Comparison of ENCODE assay signal across 8 cellular contexts in the genomic region with DNA sequence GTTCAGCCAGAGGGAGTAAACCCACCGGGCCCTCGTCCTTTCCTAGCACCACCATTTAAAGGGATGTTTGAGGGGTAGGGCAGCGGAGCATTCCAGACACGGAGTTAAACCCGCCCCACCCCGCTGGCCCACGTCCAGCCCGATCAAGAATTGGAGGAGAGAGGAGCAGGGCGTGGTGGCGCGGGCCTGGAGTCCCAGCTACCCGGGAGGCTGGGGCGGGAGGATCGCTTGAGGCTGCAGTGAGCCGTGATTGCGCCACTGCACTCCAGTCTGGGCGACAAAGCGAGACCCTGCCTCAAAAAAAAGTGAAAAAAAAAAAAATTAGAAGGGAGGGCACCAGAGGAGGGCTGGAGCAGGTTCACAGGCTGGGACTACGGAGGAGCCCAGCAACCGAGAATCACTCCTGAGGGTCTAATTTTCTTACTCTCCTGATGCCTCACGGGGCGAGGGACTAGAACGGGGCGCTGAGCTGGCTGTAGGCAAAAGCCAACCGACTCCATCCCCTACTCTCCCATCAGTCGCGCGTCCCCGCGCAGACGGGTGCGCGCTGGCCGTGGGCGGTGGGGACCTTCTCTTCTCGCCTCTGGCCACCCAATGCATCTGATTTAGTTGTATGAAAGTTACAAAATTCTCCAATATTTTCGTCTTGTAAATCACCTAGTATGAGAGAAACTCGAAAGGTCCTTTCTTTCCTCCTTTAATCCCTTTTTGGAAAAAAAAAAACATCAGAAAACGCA. TPM values are rescaled to one million over a fixed set of nuclear protein-coding genes. Genes with fewer than 3 reads are reported as not detected.
A peak's percentile ranks its signal among the peaks of the same experiment; 100 is the strongest.
DNase-seq lines count a peak whose midpoint lies in the region; ATAC-seq and TF ChIP-seq lines count a peak whose summit lies in the region.

No MANE protein-coding gene starts in this region.

- H3K36me3 Mint-ChIP-seq in CD4-positive, CD25-positive, alpha-beta regulatory T cell = peaks cover 8% of the 10 kb centered on the region
- peaks cover 6% of the 10 kb centered on the region for H3K36me3 Mint-ChIP-seq in activated CD8-positive, alpha-beta T cell treated with anti-CD3 and anti-CD28 coated beads for 36 hours (ENCODE audit: low read depth)
- H3K36me3 Mint-ChIP-seq in stimulated activated naive B cell treated with anti-CD40 and anti-IgM and Interleukin-4, amounts not matched to agents 10 μg/mL and 1 μg/mL and 100 μg/mL, for 72 hours = no peaks in the 10 kb centered on the region

- H3K4me1 Mint-ChIP-seq in CD4-positive, CD25-positive, alpha-beta regulatory T cell = peaks cover 12 to 60% (median 35%) of the 10 kb centered on the region in 4 donors
- peaks cover 56% of the 10 kb centered on the region for H3K4me1 Mint-ChIP-seq in activated CD8-positive, alpha-beta T cell treated with anti-CD3 and anti-CD28 coated beads for 36 hours (ENCODE audit: low read depth)
- H3K4me1 Mint-ChIP-seq in stimulated activated naive B cell treated with anti-CD40 and anti-IgM and Interleukin-4, amounts not matched to agents 10 μg/mL and 1 μg/mL and 100 μg/mL, for 72 hours = peaks cover 35 to 59% of the 10 kb centered on the region in 2 donors

- CTCF ChIA-PET in activated CD8-positive, alpha-beta T cell treated with anti-CD3 and anti-CD28 coated beads for 36 hours (lab: Charles Lee) = interaction anchor here (1.3 to 1.6 kb wide), 3 partner anchors 10 to 92 kb away, joined by 3 to 7 read pairs (median 3); a partner anchor contains a TSS

- no peaks in the 10 kb centered on the region for H3K27me3 Mint-ChIP-seq in CD4-positive, CD25-positive, alpha-beta regulatory T cell
- H3K27me3 Mint-ChIP-seq in activated CD8-positive, alpha-beta T cell treated with anti-CD3 and anti-CD28 coated beads for 36 hours = no peaks in the 10 kb centered on the region
- H3K27me3 Mint-ChIP-seq in stimulated activated naive B cell treated with anti-CD40 and anti-IgM and Interleukin-4, amounts not matched to agents 10 μg/mL and 1 μg/mL and 100 μg/mL, for 72 hours = no peaks in the 10 kb centered on the region

- POLR2A ChIA-PET in activated CD8-positive, alpha-beta T cell treated with anti-CD3 and anti-CD28 coated beads for 36 hours (lab: Charles Lee) = interaction anchor here (1.0 to 2.3 kb wide), 6 partner anchors 7 to 247 kb away, joined by 3 to 11 read pairs (median 4); no protein-coding TSS in a partner anchor

- peak overlapping the region; percentile 94 to 98 (median 98) for H3K4me3 Mint-ChIP-seq in CD4-positive, CD25-positive, alpha-beta regulatory T cell
- H3K4me3 Mint-ChIP-seq in activated CD8-positive, alpha-beta T cell treated with anti-CD3 and anti-CD28 coated beads for 36 hours = peak overlapping the region; percentile 80
- peak overlapping the region; percentile 87 to 89 for H3K4me3 Mint-ChIP-seq in stimulated activated naive B cell treated with anti-CD40 and anti-IgM and Interleukin-4, amounts not matched to agents 10 μg/mL and 1 μg/mL and 100 μg/mL, for 72 hours

- peak overlapping the region; percentile 87 for H3K27ac ChIP-seq in CD4-positive, CD25-positive, alpha-beta regulatory T cell (ENCODE audit: insufficient read depth, low read length, poor library complexity, severe bottlenecking)

- H3K9me3 Mint-ChIP-seq in CD4-positive, CD25-positive, alpha-beta regulatory T cell = no peaks in the 10 kb centered on the region
- no peaks in the 10 kb centered on the region for H3K9me3 Mint-ChIP-seq in activated CD8-positive, alpha-beta T cell treated with anti-CD3 and anti-CD28 coated beads for 36 hours
- no peaks in the 10 kb centered on the region for H3K9me3 Mint-ChIP-seq in stimulated activated naive B cell treated with anti-CD40 and anti-IgM and Interleukin-4, amounts not matched to agents 10 μg/mL and 1 μg/mL and 100 μg/mL, for 72 hours

- DNase-seq in CD4-positive, CD25-positive, alpha-beta regulatory T cell = peak in 1 of 3 donors; percentile 63
- DNase-seq in NCI-H2227 (lab: John Stamatoyannopoulos, UW; ENCODE audit: unreplicated experiment) (peak; percentile 75), epithelial cell of esophagus (ENCODE audit: low read depth) (peak; percentile 49), amniotic stem cell (lab: John Stamatoyannopoulos, UW) (no peak)
- peak; percentile 80 for DNase-seq in activated CD8-positive, alpha-beta T cell treated with anti-CD3 and anti-CD28 coated beads for 36 hours
- DNase-seq in stimulated activated naive B cell treated with anti-CD40 and anti-IgM and Interleukin-4, amounts not matched to agents 10 μg/mL and 1 μg/mL and 100 μg/mL, for 72 hours = peak; percentile 68

- peaks cover 52% of the 10 kb centered on the region for H3K4me1 ChIP-seq in CD4-positive, CD25-positive, alpha-beta regulatory T cell (ENCODE audit: control insufficient read depth, insufficient read depth, low read length, poor library complexity, severe bottlenecking)
- H3K4me1 ChIP-seq in mononuclear cell (ENCODE audit: insufficient read depth, low read length) = peaks cover 70% of the 10 kb centered on the region

- H3K27me3 ChIP-seq in CD4-positive, CD25-positive, alpha-beta regulatory T cell (ENCODE audit: control insufficient read depth, insufficient read depth, low read length) = no peaks in the 10 kb centered on the region
- H3K27me3 ChIP-seq in mononuclear cell (ENCODE audit: insufficient read depth, low read length) = no peaks in the 10 kb centered on the region

- no peaks in the 10 kb centered on the region for H3K9me3 ChIP-seq in CD4-positive, CD25-positive, alpha-beta regulatory T cell (ENCODE audit: control insufficient read depth in 2 of 2, low read length in 2 of 2)
- H3K9me3 ChIP-seq in mononuclear cell (ENCODE audit: low read depth, low read length) = no peaks in the 10 kb centered on the region

- TF ChIP-seq CTCF in activated CD8-positive, alpha-beta T cell treated with anti-CD3 and anti-CD28 coated beads for 36 hours (IDR thresholded peaks at IDR 0.05) = no peak
- no peak for TF ChIP-seq CTCF in epithelial cell of esophagus (IDR thresholded peaks at IDR 0.05; ENCODE audit: insufficient read depth, low read depth, low read length, missing control alignments)

- peak in 1 of 2 donors; percentile 16 for ATAC-seq in CD4-positive, CD25-positive, alpha-beta regulatory T cell (ENCODE audit: low read depth in 2 of 2)
- ATAC-seq in GM21423 (IDR thresholded peaks at IDR 0.05; ENCODE audit: unreplicated experiment) = peak; percentile 34
- ATAC-seq in activated CD8-positive, alpha-beta T cell treated with anti-CD3 and anti-CD28 coated beads for 36 hours = peak; percentile 44
- peak; percentile 55 to 72 for ATAC-seq in stimulated activated naive B cell treated with anti-CD40 and anti-IgM and Interleukin-4, amounts not matched to agents 10 μg/mL and 1 μg/mL and 100 μg/mL, for 72 hours (replicated peaks)

- intact Hi-C loops in activated CD8-positive, alpha-beta T cell treated with anti-CD3 and anti-CD28 coated beads for 36 hours (cut with micrococcal nuclease) = loop anchor here (10.0 kb wide), 1 partner anchor 257 kb away; no protein-coding TSS in a partner anchor

- H3K36me3 ChIP-seq in CD4-positive, CD25-positive, alpha-beta regulatory T cell (ENCODE audit: control insufficient read depth, insufficient read depth, low read length) = no peaks in the 10 kb centered on the region

- H3K4me3 ChIP-seq in CD4-positive, CD25-positive, alpha-beta regulatory T cell (ENCODE audit: low read depth, low read length) = peak overlapping the region; percentile 92
- H3K4me3 ChIP-seq in epithelial cell of esophagus (ENCODE audit: low read length) (peak overlapping the region; percentile 56), mononuclear cell (ENCODE audit: low read length) (peak overlapping the region; percentile 62)

- H3K27ac Mint-ChIP-seq in CD4-positive, CD25-positive, alpha-beta regulatory T cell = peak overlapping the region; percentile 91 to 100 (median 98)
- H3K27ac Mint-ChIP-seq in activated CD8-positive, alpha-beta T cell treated with anti-CD3 and anti-CD28 coated beads for 36 hours = peak overlapping the region; percentile 96
- peak overlapping the region; percentile 95 for H3K27ac Mint-ChIP-seq in stimulated activated naive B cell treated with anti-CD40 and anti-IgM and Interleukin-4, amounts not matched to agents 10 μg/mL and 1 μg/mL and 100 μg/mL, for 72 hours

RNA-seq across cellular contexts. Expression of a gene that starts 6.1 kb away (rescaled TPM):
- 27.3 TPM for total RNA-seq in CD4-positive, CD25-positive, alpha-beta regulatory T cell
- polyA plus RNA-seq in CD4-positive, CD25-positive, alpha-beta regulatory T cell = 1 to 10 TPM; 2.3 to 6.8 (median 3.0) TPM
- 10 to 100 TPM; 50.4 to 50.8 TPM for total RNA-seq in activated CD8-positive, alpha-beta T cell treated with anti-CD3 and anti-CD28 coated beads for 36 hours
- 13.3 TPM for total RNA-seq in mononuclear cell

RNA-seq across cellular contexts. Expression of a gene that starts 6.1 kb away (rescaled TPM):
- total RNA-seq in CD4-positive, CD25-positive, alpha-beta regulatory T cell = 30.6 TPM
- 10 to 100 TPM; 65.7 to 93.0 (median 80.5) TPM for polyA plus RNA-seq in CD4-positive, CD25-positive, alpha-beta regulatory T cell
- 10 to 100 TPM; 36.6 to 37.8 TPM for total RNA-seq in activated CD8-positive, alpha-beta T cell treated with anti-CD3 and anti-CD28 coated beads for 36 hours
- total RNA-seq in mononuclear cell = 16.6 TPM

RNA-seq across cellular contexts. Expression of a gene that starts 6.4 kb away (rescaled TPM):
- total RNA-seq in CD4-positive, CD25-positive, alpha-beta regulatory T cell = 5.5 TPM
- polyA plus RNA-seq in CD4-positive, CD25-positive, alpha-beta regulatory T cell = 1 to 10 TPM; 2.2 to 4.2 (median 3.5) TPM
- 1 to 10 TPM; 1.7 to 2.0 TPM for total RNA-seq in activated CD8-positive, alpha-beta T cell treated with anti-CD3 and anti-CD28 coated beads for 36 hours
- total RNA-seq in mononuclear cell = 2.7 TPM

RNA-seq across cellular contexts. Expression of a gene that starts 14.7 kb away (rescaled TPM):
- total RNA-seq in CD4-positive, CD25-positive, alpha-beta regulatory T cell = 29.3 TPM
- polyA plus RNA-seq in CD4-positive, CD25-positive, alpha-beta regulatory T cell = 100 to 1,000 TPM in 1 of 4 donors, 10 to 100 TPM in 3; 80.0 to 122 (median 87.5) TPM
- 100 to 1,000 TPM; 117 to 120 TPM for total RNA-seq in activated CD8-positive, alpha-beta T cell treated with anti-CD3 and anti-CD28 coated beads for 36 hours
- 15.4 TPM for total RNA-seq in mononuclear cell

RNA-seq across cellular contexts. Expression of a gene that starts 25.9 kb away (rescaled TPM):
- total RNA-seq in CD4-positive, CD25-positive, alpha-beta regulatory T cell = 63.4 TPM
- 10 to 100 TPM; 27.1 to 45.1 (median 29.9) TPM for polyA plus RNA-seq in CD4-positive, CD25-positive, alpha-beta regulatory T cell
- 100 to 1,000 TPM; 150 to 153 TPM for total RNA-seq in activated CD8-positive, alpha-beta T cell treated with anti-CD3 and anti-CD28 coated beads for 36 hours
- 12.3 TPM for total RNA-seq in mononuclear cell
